In genomic region chr6:53805016-53805415, GRCh38 we compare ENCODE assay signal across 19 cellular contexts.
"Had no signal": no experiment of that assay in that cellular context is flagged by ENCODE, and none has a peak within 500 bp of the region (broad histone marks: within the 10 kb centered on the region; RNA-seq: fewer than 3 reads in every experiment).

No MANE protein-coding gene starts in this region.

- H3K9me3 ChIP-seq: psoas muscle, stomach, testis, vagina had no signal

- H3K27ac ChIP-seq: psoas muscle, SK-N-MC, stomach, testis, vagina had no signal

- H3K36me3 ChIP-seq: stomach, vagina had no signal

- H3K27ac Mint-ChIP-seq: activated T-helper 17 cell treated with anti-CD3 and anti-CD28 coated beads, Interleukin-2, amount 50 U/mL, for 72 hours; dendritic cell treated with granulocyte-macrophage colony-stimulating factor and Interleukin-4, amounts not matched to agents 40 ng/mL and 50 ng/mL, for 4 days; effector memory CD8-positive, alpha-beta T cell; mesothelial cell of epicardium had no signal

- H3K4me3 ChIP-seq: psoas muscle, SK-N-MC, stomach, testis, vagina had no signal

- FAIRE-seq: kidney had no signal

- H3K4me1 ChIP-seq: psoas muscle had no signal

- H3K9me3 Mint-ChIP-seq: activated T-helper 17 cell treated with anti-CD3 and anti-CD28 coated beads, Interleukin-2, amount 50 U/mL, for 72 hours; central memory CD8-positive, alpha-beta T cell; effector memory CD8-positive, alpha-beta T cell; mesothelial cell of epicardium had no signal

- H3K27me3 ChIP-seq: stomach, testis, vagina had no signal

- DNase-seq: activated CD4-positive, alpha-beta T cell treated with anti-CD3 and anti-CD28 coated beads for 1 hour; activated CD4-positive, alpha-beta T cell treated with anti-CD3 and anti-CD28 coated beads, Interleukin-2, amount 50 U/mL, for 4 hours; activated naive CD4-positive, alpha-beta T cell treated with anti-CD3 and anti-CD28 coated beads, Interleukin-2, amount 50 U/mL, for 16 hours; effector memory CD8-positive, alpha-beta T cell; erythroblast; hippocampal formation; kidney; psoas muscle; stomach; T-helper 1 cell; T1000; testis had no signal

- H3K27me3 Mint-ChIP-seq: activated T-helper 17 cell treated with anti-CD3 and anti-CD28 coated beads, Interleukin-2, amount 50 U/mL, for 72 hours; central memory CD8-positive, alpha-beta T cell; dendritic cell treated with granulocyte-macrophage colony-stimulating factor and Interleukin-4, amounts not matched to agents 40 ng/mL and 50 ng/mL, for 4 days; effector memory CD8-positive, alpha-beta T cell had no signal

- H3K36me3 Mint-ChIP-seq: mesothelial cell of epicardium had no signal

- ATAC-seq: activated T-helper 17 cell treated with anti-CD3 and anti-CD28 coated beads, Interleukin-2, amount 50 U/mL, for 72 hours; effector memory CD8-positive, alpha-beta T cell; psoas muscle; sciatic nerve had no signal

- H3K4me3 Mint-ChIP-seq: activated T-helper 17 cell treated with anti-CD3 and anti-CD28 coated beads, Interleukin-2, amount 50 U/mL, for 72 hours; central memory CD8-positive, alpha-beta T cell; dendritic cell treated with granulocyte-macrophage colony-stimulating factor and Interleukin-4, amounts not matched to agents 40 ng/mL and 50 ng/mL, for 4 days; effector memory CD8-positive, alpha-beta T cell; mesothelial cell of epicardium had no signal
